ENCODE assay signal across 9 cellular contexts in genomic region chr1:168135116-168135981, GRCh38. TPM values are rescaled to one million over a fixed set of nuclear protein-coding genes. Genes with fewer than 3 reads are reported as not detected.
DNase-seq lines count a peak whose midpoint lies in the region; ATAC-seq and TF ChIP-seq lines count a peak whose summit lies in the region.
"Had no signal": no experiment of that assay in that cellular context is flagged by ENCODE, and none has a peak within 500 bp of the region (broad histone marks: within the 10 kb centered on the region; RNA-seq: fewer than 3 reads in every experiment).

No MANE protein-coding gene starts in this region.

- no peaks in the 10 kb centered on the region for H3K9me3 ChIP-seq in SJSA1 (replicated peaks)
- no peaks in the 10 kb centered on the region for H3K9me3 ChIP-seq in skeletal muscle tissue (ENCODE audit: control insufficient read depth in 3 of 3, low read length in 3 of 3)

- H3K27ac ChIP-seq in SJSA1 (no peak overlapping the region), skeletal muscle tissue (ENCODE audit: low read depth, low read length) (no peak overlapping the region)
- H3K27ac ChIP-seq: 22Rv1 had no signal

- DNase-seq in DMS79 treated with DMSO at 0.1 percent for 48 hours (lab: John Stamatoyannopoulos, UW) (peak; percentile 25), DMS79 (lab: John Stamatoyannopoulos, UW) (no peak), SJSA1 (ENCODE audit: low read depth in 1 of 2, low spot score in 2 of 2) (peak in 1 of 2 experiments; percentile 11), foreskin fibroblast (peak in 1 of 2 donors; percentile 21), middle frontal gyrus (ENCODE audit: extremely low spot score, low spot score) (no peak)
- no peak for DNase-seq in NK-92 treated with Interleukin-12 subunit alpha and Interleukin-12 subunit beta, amount 100 ng/mL, for 24 hours (lab: John Stamatoyannopoulos, UW)

- no peak for TF ChIP-seq CTCF in foreskin fibroblast (IDR thresholded peaks at IDR 0.05; ENCODE audit: low read depth, low read length)

- H3K4me1 ChIP-seq in SJSA1 (replicated peaks), result peaks cover 28% of the 10 kb centered on the region
- H3K4me1 ChIP-seq in skeletal muscle tissue (ENCODE audit: control insufficient read depth in 3 of 3, insufficient read depth in 3 of 3, low read length in 3 of 3), result peaks cover 15 to 21% (median 20%) of the 10 kb centered on the region in 3 donors

- H3K36me3 ChIP-seq in SJSA1, result peaks cover 7% of the 10 kb centered on the region; the same call in 1 of the 2 replicates
- no peaks in the 10 kb centered on the region for H3K36me3 ChIP-seq in skeletal muscle tissue (ENCODE audit: control insufficient read depth in 3 of 3, insufficient read depth in 3 of 3, low read length in 3 of 3)

- peak overlapping the region; percentile 54 to 76 (median 54) for H3K9ac ChIP-seq in skeletal muscle tissue (ENCODE audit: low read depth in 1 of 3, low read length in 3 of 3)

- peak overlapping the region; percentile 88 for H3K4me3 ChIP-seq in SJSA1
- H3K4me3 ChIP-seq in foreskin fibroblast (ENCODE audit: low read depth in 1 of 2, low read length in 2 of 2), result peak overlapping the region; percentile 73 to 79
- H3K4me3 ChIP-seq in skeletal muscle tissue (ENCODE audit: low read length in 3 of 3), result peak overlapping the region; percentile 68 to 80 (median 73)

- H3K27me3 ChIP-seq in SJSA1 (replicated peaks) (no peaks in the 10 kb centered on the region), skeletal muscle tissue (ENCODE audit: control insufficient read depth in 3 of 3, insufficient read depth in 3 of 3, low read length in 3 of 3) (peaks cover 3 to 20% (median 16%) of the 10 kb centered on the region in 3 donors)

- ATAC-seq in GM19452 (IDR thresholded peaks at IDR 0.05; ENCODE audit: unreplicated experiment), result no peak

RNA-seq across cellular contexts. Expression of gene GPR161, which starts 1.4 kb away (rescaled TPM):
- 9.6 and 9.8 TPM in 2 replicates for total RNA-seq in SJSA1 (2014; rRNA removed; shearing (Covaris generic))
- total RNA-seq in skeletal muscle tissue, result 8.9 TPM

RNA-seq across cellular contexts. Expression of gene TIPRL, which starts 43.4 kb away (rescaled TPM):
- total RNA-seq in SJSA1 (2014; rRNA removed; shearing (Covaris generic)), result 60.4 and 68.5 TPM in 2 replicates
- 21.4 TPM for total RNA-seq in skeletal muscle tissue
